ENCODE assay signal across 19 cellular contexts in genomic region chr10:131616040-131616439, GRCh38.
DNase-seq lines count a peak whose midpoint lies in the region; TF ChIP-seq lines count a peak whose summit lies in the region.
"Had no signal": no experiment of that assay in that cellular context is flagged by ENCODE, and none has a peak within 500 bp of the region (broad histone marks: within the 10 kb centered on the region; RNA-seq: fewer than 3 reads in every experiment).

No MANE protein-coding gene starts in this region.

- no peaks in the 10 kb centered on the region for H3K27me3 Mint-ChIP-seq in activated CD4-positive, alpha-beta T cell treated with anti-CD3 and anti-CD28 coated beads, Interleukin-2, amount 10 ng/mL, durations not matched to agents 24 days and 14 days
- no peaks in the 10 kb centered on the region for H3K27me3 Mint-ChIP-seq in activated CD4-positive, alpha-beta T cell treated with anti-CD3 and anti-CD28 coated beads, Interleukin-2, amount 10 ng/mL, durations not matched to agents 7 days and 5 days

- no peak for TF ChIP-seq EP300 in esophagus muscularis mucosa (IDR thresholded peaks at IDR 0.05)

- H3K4me1 ChIP-seq in esophagus muscularis mucosa (no peaks in the 10 kb centered on the region), osteoblast (ENCODE audit: insufficient read depth, low read length) (no peaks in the 10 kb centered on the region)
- H3K4me1 ChIP-seq: Caco-2 had no signal

- no peaks in the 10 kb centered on the region for H3K4me1 Mint-ChIP-seq in activated CD4-positive, alpha-beta T cell treated with anti-CD3 and anti-CD28 coated beads, Interleukin-2, amount 10 ng/mL, durations not matched to agents 24 days and 14 days
- no peaks in the 10 kb centered on the region for H3K4me1 Mint-ChIP-seq in activated CD4-positive, alpha-beta T cell treated with anti-CD3 and anti-CD28 coated beads, Interleukin-2, amount 10 ng/mL, durations not matched to agents 7 days and 5 days
- H3K4me1 Mint-ChIP-seq: B cell had no signal

- no peaks in the 10 kb centered on the region for H3K36me3 Mint-ChIP-seq in activated CD4-positive, alpha-beta T cell treated with anti-CD3 and anti-CD28 coated beads, Interleukin-2, amount 10 ng/mL, durations not matched to agents 24 days and 14 days (ENCODE audit: low read depth)
- no peaks in the 10 kb centered on the region for H3K36me3 Mint-ChIP-seq in activated CD4-positive, alpha-beta T cell treated with anti-CD3 and anti-CD28 coated beads, Interleukin-2, amount 10 ng/mL, durations not matched to agents 7 days and 5 days (ENCODE audit: low read depth)
- H3K36me3 Mint-ChIP-seq: CD8-positive, alpha-beta T cell had no signal

- H2AFZ ChIP-seq in osteoblast (ENCODE audit: low read length), result no peak overlapping the region

- intact Hi-C loops in activated CD4-positive, alpha-beta T cell treated with anti-CD3 and anti-CD28 coated beads, Interleukin-2, amount 10 ng/mL, durations not matched to agents 24 days and 14 days (cut with micrococcal nuclease), result no loop called here
- intact Hi-C loops in esophagus muscularis mucosa (cut with DNase I), result no loop called here

- POLR2A ChIA-PET in activated CD4-positive, alpha-beta T cell treated with anti-CD3 and anti-CD28 coated beads, Interleukin-2, amount 10 ng/mL, durations not matched to agents 7 days and 5 days (lab: Charles Lee), result no interaction called here

- TF ChIP-seq CTCF in esophagus muscularis mucosa (IDR thresholded peaks at IDR 0.05) (no peak), osteoblast (IDR thresholded peaks at IDR 0.05; ENCODE audit: extremely low read depth, low read depth, low read length) (no peak), GM10266 (IDR thresholded peaks at IDR 0.05; ENCODE audit: control insufficient read depth, insufficient read depth, low read depth, missing control alignments) (no peak)

- H3K4me3 ChIP-seq in esophagus muscularis mucosa, result no peak overlapping the region
- H3K4me3 ChIP-seq in osteoblast (ENCODE audit: insufficient read depth, low read length), result no peak overlapping the region
- H3K4me3 ChIP-seq: A549; BLaER1 treated with 17β-estradiol and CSF1 and Interleukin-3, amounts not matched to agents 10 nM and 100 nM; GM12878 had no signal

- no peak overlapping the region for H3K27ac Mint-ChIP-seq in activated CD4-positive, alpha-beta T cell treated with anti-CD3 and anti-CD28 coated beads, Interleukin-2, amount 10 ng/mL, durations not matched to agents 24 days and 14 days
- H3K27ac Mint-ChIP-seq in activated CD4-positive, alpha-beta T cell treated with anti-CD3 and anti-CD28 coated beads, Interleukin-2, amount 10 ng/mL, durations not matched to agents 7 days and 5 days, result no peak overlapping the region
- H3K27ac Mint-ChIP-seq: B cell; CD4-positive, alpha-beta T cell; CD8-positive, alpha-beta T cell had no signal

- no peaks in the 10 kb centered on the region for H4K20me1 ChIP-seq in osteoblast (ENCODE audit: insufficient read depth, low read length)
- H4K20me1 ChIP-seq: BLaER1 treated with 17β-estradiol and CSF1 and Interleukin-3, amounts not matched to agents 10 nM and 100 nM had no signal

- no peaks in the 10 kb centered on the region for H3K9me3 Mint-ChIP-seq in activated CD4-positive, alpha-beta T cell treated with anti-CD3 and anti-CD28 coated beads, Interleukin-2, amount 10 ng/mL, durations not matched to agents 24 days and 14 days
- no peaks in the 10 kb centered on the region for H3K9me3 Mint-ChIP-seq in activated CD4-positive, alpha-beta T cell treated with anti-CD3 and anti-CD28 coated beads, Interleukin-2, amount 10 ng/mL, durations not matched to agents 7 days and 5 days
- H3K9me3 Mint-ChIP-seq: CD8-positive, alpha-beta T cell had no signal

- DNase-seq in activated CD4-positive, alpha-beta T cell treated with anti-CD3 and anti-CD28 coated beads, Interleukin-2, amount 10 ng/mL, durations not matched to agents 24 days and 14 days, result peak; percentile 30
- no peak for DNase-seq in activated CD4-positive, alpha-beta T cell treated with anti-CD3 and anti-CD28 coated beads, Interleukin-2, amount 10 ng/mL, durations not matched to agents 7 days and 5 days
- peak; percentile 60 for DNase-seq in esophagus muscularis mucosa (ENCODE audit: extremely low spot score)
- peak; percentile 63 for DNase-seq in osteoblast (ENCODE audit: insufficient read length, low spot score, missing footprints)
- no peak for DNase-seq in putamen (ENCODE audit: low spot score)
- no peak for DNase-seq in GM10266 (ENCODE audit: extremely low spot score)
- DNase-seq: AML-193; Caco-2; Calu3; CD4-positive, alpha-beta T cell; CD8-positive, alpha-beta T cell; DMS79 treated with DMSO at 0.1 percent for 48 hours; GF-D8 had no signal

- no peak for TF ChIP-seq POLR2A in esophagus muscularis mucosa (IDR thresholded peaks at IDR 0.05; ENCODE audit: low read depth)

- H3K9me3 ChIP-seq in esophagus muscularis mucosa, result no peaks in the 10 kb centered on the region
- H3K9me3 ChIP-seq in osteoblast (ENCODE audit: low read depth, low read length), result peaks cover 2% of the 10 kb centered on the region
- H3K9me3 ChIP-seq: A549, Caco-2 had no signal

- CTCF ChIA-PET in activated CD4-positive, alpha-beta T cell treated with anti-CD3 and anti-CD28 coated beads, Interleukin-2, amount 10 ng/mL, durations not matched to agents 7 days and 5 days (lab: Charles Lee), result no interaction called here

- no peak overlapping the region for H3K4me2 ChIP-seq in osteoblast (ENCODE audit: insufficient read depth, low read length)
- H3K4me2 ChIP-seq: A549; BLaER1 treated with 17β-estradiol and CSF1 and Interleukin-3, amounts not matched to agents 10 nM and 100 nM had no signal

- H3K27me3 ChIP-seq in esophagus muscularis mucosa (peaks cover 0 to 42% (median 2%) of the 10 kb centered on the region in 4 donors), osteoblast (ENCODE audit: insufficient read depth, low read length) (no peaks in the 10 kb centered on the region)
- H3K27me3 ChIP-seq: BLaER1 treated with 17β-estradiol and CSF1 and Interleukin-3, amounts not matched to agents 10 nM and 100 nM had no signal

- 100% methylated on average over 6 of the region's 6 CpGs for WGBS in esophagus muscularis mucosa

- no peaks in the 10 kb centered on the region for H3K79me2 ChIP-seq in osteoblast (ENCODE audit: insufficient read depth, low read length)

- H3K36me3 ChIP-seq in esophagus muscularis mucosa (no peaks in the 10 kb centered on the region), osteoblast (ENCODE audit: insufficient read depth, low read length) (no peaks in the 10 kb centered on the region)
- H3K36me3 ChIP-seq: BLaER1 treated with 17β-estradiol and CSF1 and Interleukin-3, amounts not matched to agents 10 nM and 100 nM had no signal

- no peak overlapping the region for H3K4me3 Mint-ChIP-seq in activated CD4-positive, alpha-beta T cell treated with anti-CD3 and anti-CD28 coated beads, Interleukin-2, amount 10 ng/mL, durations not matched to agents 24 days and 14 days
- no peak overlapping the region for H3K4me3 Mint-ChIP-seq in activated CD4-positive, alpha-beta T cell treated with anti-CD3 and anti-CD28 coated beads, Interleukin-2, amount 10 ng/mL, durations not matched to agents 7 days and 5 days
- H3K4me3 Mint-ChIP-seq: B cell; CD4-positive, alpha-beta T cell; CD8-positive, alpha-beta T cell had no signal

- no peak overlapping the region for H3K27ac ChIP-seq in esophagus muscularis mucosa (replicated peaks in 1 of 4)
- no peak overlapping the region for H3K27ac ChIP-seq in osteoblast (ENCODE audit: low read depth, low read length)
- H3K27ac ChIP-seq: 22Rv1; A549; BLaER1 treated with 17β-estradiol and CSF1 and Interleukin-3, amounts not matched to agents 10 nM and 100 nM; C4-2B had no signal

Comparison
In these comparisons a context has a peak if more than half of its experiments do, and no peak if none do; other contexts are left out.
1. DNase-seq: peak in activated CD4-positive, alpha-beta T cell treated with anti-CD3 and anti-CD28 coated beads, Interleukin-2, amount 10 ng/mL, durations not matched to agents 24 days and 14 days (single experiment), esophagus muscularis mucosa (single experiment) and osteoblast (single experiment); none in activated CD4-positive, alpha-beta T cell treated with anti-CD3 and anti-CD28 coated beads, Interleukin-2, amount 10 ng/mL, durations not matched to agents 7 days and 5 days (single experiment), putamen (single experiment) and GM10266 (single experiment).